25 cellular contexts compared by ENCODE assay signal in genomic region chrX:22616867-22617266, GRCh38.
"Had no signal": no experiment of that assay in that cellular context is flagged by ENCODE, and none has a peak within 500 bp of the region (broad histone marks: within the 10 kb centered on the region; RNA-seq: fewer than 3 reads in every experiment).

No MANE protein-coding gene starts in this region.

- H3K27me3 ChIP-seq: brain microvascular endothelial cell, heart left ventricle had no signal

- DNase-seq: activated B cell treated with CpG ODN at 0.5 μM for 24 hours; activated CD4-positive, alpha-beta T cell treated with anti-CD3 and anti-CD28 coated beads for 48 hours; activated CD4-positive, alpha-beta T cell treated with anti-CD3 and anti-CD28 coated beads, Interleukin-2, amount 50 U/mL, for 1 hour; activated CD4-positive, alpha-beta T cell treated with anti-CD3 and anti-CD28 coated beads, Interleukin-2, amount 50 U/mL, for 48 hours; activated CD8-positive, alpha-beta memory T cell treated with anti-CD3 and anti-CD28 coated beads for 24 hours; activated CD8-positive, alpha-beta T cell treated with anti-CD3 and anti-CD28 coated beads for 36 hours; activated effector memory CD4-positive, alpha-beta T cell treated with Interleukin-2 at 50 U/mL for 16 hours; activated gamma-delta T cell treated with Interleukin-2 at 50 U/mL for 16 hours; activated naive CD4-positive, alpha-beta T cell treated with anti-CD3 and anti-CD28 coated beads, Interleukin-2, amount 50 U/mL, for 16 hours; activated naive CD4-positive, alpha-beta T cell treated with Interleukin-2 at 50 U/mL for 16 hours; activated T-cell treated with anti-CD3 and anti-CD28 coated beads, Interleukin-2, amount 50 U/mL, for 4 hours; amniotic stem cell; anterior cingulate cortex; brain microvascular endothelial cell; dorsolateral prefrontal cortex; effector memory CD4-positive, alpha-beta T cell; endodermal cell; foreskin fibroblast; glutamatergic neuron; heart left ventricle; T-helper 17 cell; T1000; WERI-Rb-1 had no signal

- H3K4me3 ChIP-seq: coronary artery, dorsolateral prefrontal cortex, heart left ventricle had no signal

- H3K36me3 ChIP-seq: brain microvascular endothelial cell, heart left ventricle, WERI-Rb-1 had no signal

- H3K9me3 ChIP-seq: heart left ventricle had no signal

- H3K27ac ChIP-seq: brain microvascular endothelial cell, coronary artery, dorsolateral prefrontal cortex, heart left ventricle, WERI-Rb-1 had no signal

- FAIRE-seq: bronchial epithelial cell had no signal

- H3K4me1 ChIP-seq: heart left ventricle had no signal
